Comparison of ENCODE assay signal across 1 cellular context in the genomic region with DNA sequence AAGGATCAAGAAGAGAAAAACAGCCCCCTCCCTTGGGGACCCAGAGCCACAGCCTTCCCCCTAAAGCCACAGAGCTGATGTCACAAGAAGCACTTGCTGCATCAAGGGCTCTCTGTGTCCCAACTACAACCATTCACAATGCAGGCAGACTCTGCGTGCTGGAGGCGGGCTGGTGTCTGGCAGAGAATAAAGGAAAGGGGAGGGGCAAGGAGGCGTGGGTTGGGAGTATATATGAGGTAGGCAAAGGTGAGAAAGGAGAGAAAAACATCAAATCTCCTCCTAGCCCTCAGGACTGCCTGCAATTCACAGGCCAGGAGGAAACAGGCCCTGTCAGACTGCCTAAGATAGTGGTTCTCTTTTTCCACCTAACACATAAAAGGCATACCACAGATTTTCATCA.
TF ChIP-seq lines count a peak whose summit lies in the region.

No MANE protein-coding gene starts in this region.

TF ChIP-seq in SK-N-SH, 30 proteins besides CTCF, POLR2A, EP300 and RAD21 (continued from another document):
- TF ChIP-seq, protein P1, sequence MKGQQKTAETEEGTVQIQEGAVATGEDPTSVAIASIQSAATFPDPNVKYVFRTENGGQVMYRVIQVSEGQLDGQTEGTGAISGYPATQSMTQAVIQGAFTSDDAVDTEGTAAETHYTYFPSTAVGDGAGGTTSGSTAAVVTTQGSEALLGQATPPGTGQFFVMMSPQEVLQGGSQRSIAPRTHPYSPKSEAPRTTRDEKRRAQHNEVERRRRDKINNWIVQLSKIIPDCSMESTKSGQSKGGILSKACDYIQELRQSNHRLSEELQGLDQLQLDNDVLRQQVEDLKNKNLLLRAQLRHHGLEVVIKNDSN (IDR thresholded peaks at IDR 0.05; ENCODE audit: borderline replicate concordance, low read depth) = no peak
